8 cellular contexts compared by ENCODE assay signal in the genomic region with DNA sequence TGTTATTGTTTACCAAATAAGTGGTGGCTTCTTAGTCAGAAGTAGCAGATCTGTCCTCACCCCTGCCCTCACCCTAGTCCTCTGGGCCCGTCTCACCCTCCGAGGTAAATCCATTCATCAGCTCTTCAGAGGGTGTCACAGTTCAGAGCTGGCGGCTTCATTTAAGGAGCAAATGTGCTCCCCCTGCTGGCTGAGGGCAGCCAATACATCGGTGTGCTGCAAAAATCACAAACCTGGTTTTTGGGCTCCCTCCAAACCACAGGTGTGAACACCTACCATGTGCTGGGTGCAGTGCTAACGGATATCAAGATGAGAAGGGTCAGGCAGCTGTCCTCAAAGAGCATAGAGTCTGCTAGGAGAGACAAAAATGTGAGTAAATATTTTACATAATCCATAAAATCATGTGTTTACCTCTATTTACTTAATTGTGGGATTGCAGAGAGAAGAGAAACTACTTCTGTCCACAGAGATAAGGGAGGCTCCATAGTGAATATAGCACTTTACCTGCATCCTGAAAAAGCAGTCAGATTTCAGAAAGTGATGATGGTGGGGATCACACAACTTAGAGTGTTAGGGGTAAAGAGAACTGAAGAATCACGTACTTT. TPM values are rescaled to one million over a fixed set of nuclear protein-coding genes. Genes with fewer than 3 reads are reported as not detected.
DNase-seq lines count a peak whose midpoint lies in the region; ATAC-seq and TF ChIP-seq lines count a peak whose summit lies in the region.

No MANE protein-coding gene starts in this region.

- no peak overlapping the region for H3K4me3 ChIP-seq in epithelial cell of proximal tubule (ENCODE audit: low read depth, low read length)

- peak; percentile 91 for TF ChIP-seq CTCF in GM10248 (IDR thresholded peaks at IDR 0.05; ENCODE audit: control extremely low read depth, extremely low read depth, low read depth, missing control alignments)
- TF ChIP-seq CTCF in epithelial cell of proximal tubule (conservative IDR thresholded peaks at IDR 0.05; ENCODE audit: low read depth, low read length) = peak; percentile 94

- CTCF ChIA-PET in GM10248 (lab: Yijun Ruan, JAX) = interaction anchor here (0.6 to 8.0 kb wide), 29 partner anchors 9 to 363 kb away, joined by 3 to 193 read pairs (median 4); no protein-coding TSS in a partner anchor

- peaks cover 22 to 47% (median 34%) of the 10 kb centered on the region in 5 donors for H3K27me3 Mint-ChIP-seq in naive thymus-derived CD8-positive, alpha-beta T cell

- no peak overlapping the region for H3K4me3 Mint-ChIP-seq in naive thymus-derived CD8-positive, alpha-beta T cell

- DNase-seq in GM10248 (ENCODE audit: extremely low spot score) = peak; percentile 71
- DNase-seq in NOMO-1 treated with DMSO at 0.1 percent for 48 hours (lab: John Stamatoyannopoulos, UW; ENCODE audit: unreplicated experiment) = peak; percentile 48
- DNase-seq in activated CD8-positive, alpha-beta memory T cell treated with anti-CD3 and anti-CD28 coated beads, Interleukin-2, amount 50 U/mL, for 24 hours (ENCODE audit: extremely low read depth) = peak; percentile 17
- DNase-seq in epithelial cell of proximal tubule (ENCODE audit: low read depth) = peak; percentile 10
- DNase-seq in naive thymus-derived CD8-positive, alpha-beta T cell = peak; percentile 7 to 72 (median 50)
- DNase-seq in stimulated activated naive CD4-positive, alpha-beta T cell (lab: John Stamatoyannopoulos, UW) = peak; percentile 20 to 63 (median 26)

- ATAC-seq in HG03439 (IDR thresholded peaks at IDR 0.05; ENCODE audit: unreplicated experiment) (peak; percentile 67), GM18511 (IDR thresholded peaks at IDR 0.05; ENCODE audit: unreplicated experiment) (no peak)
- ATAC-seq in naive thymus-derived CD8-positive, alpha-beta T cell = peak; percentile 78 to 83

- POLR2A ChIA-PET in GM10248 (lab: Yijun Ruan, JAX) = no interaction called here
- POLR2A ChIA-PET in naive thymus-derived CD8-positive, alpha-beta T cell (lab: Charles Lee) = no interaction called here

- peaks cover 0 to 6% (median 4%) of the 10 kb centered on the region in 4 donors for H3K4me1 Mint-ChIP-seq in naive thymus-derived CD8-positive, alpha-beta T cell

- H3K9me3 Mint-ChIP-seq in naive thymus-derived CD8-positive, alpha-beta T cell = no peaks in the 10 kb centered on the region

- peak overlapping the region in 1 of 10 donors; percentile 6 for H3K27ac Mint-ChIP-seq in naive thymus-derived CD8-positive, alpha-beta T cell

- no peaks in the 10 kb centered on the region for H3K36me3 Mint-ChIP-seq in naive thymus-derived CD8-positive, alpha-beta T cell

RNA-seq across cellular contexts. Expression of a gene that starts 15.5 kb away (rescaled TPM):
- 0.06 TPM in 1 of 2 replicates, not detected in the other for total RNA-seq in epithelial cell of proximal tubule
- not detected for total RNA-seq in naive thymus-derived CD8-positive, alpha-beta T cell
- not detected for polyA plus RNA-seq in naive thymus-derived CD8-positive, alpha-beta T cell

Comparison
In these comparisons a context has a peak if more than half of its experiments do, and no peak if none do; other contexts are left out.
1. DNase-seq: peak in every context shown above with its lines; median percentile 71 in GM10248; 50 in naive thymus-derived CD8-positive, alpha-beta T cell; 48 in NOMO-1 treated with DMSO at 0.1 percent for 48 hours; 26 in stimulated activated naive CD4-positive, alpha-beta T cell; 17 in activated CD8-positive, alpha-beta memory T cell treated with anti-CD3 and anti-CD28 coated beads, Interleukin-2, amount 50 U/mL, for 24 hours; 10 in epithelial cell of proximal tubule.